8 cellular contexts compared by ENCODE assay signal in the genomic region with DNA sequence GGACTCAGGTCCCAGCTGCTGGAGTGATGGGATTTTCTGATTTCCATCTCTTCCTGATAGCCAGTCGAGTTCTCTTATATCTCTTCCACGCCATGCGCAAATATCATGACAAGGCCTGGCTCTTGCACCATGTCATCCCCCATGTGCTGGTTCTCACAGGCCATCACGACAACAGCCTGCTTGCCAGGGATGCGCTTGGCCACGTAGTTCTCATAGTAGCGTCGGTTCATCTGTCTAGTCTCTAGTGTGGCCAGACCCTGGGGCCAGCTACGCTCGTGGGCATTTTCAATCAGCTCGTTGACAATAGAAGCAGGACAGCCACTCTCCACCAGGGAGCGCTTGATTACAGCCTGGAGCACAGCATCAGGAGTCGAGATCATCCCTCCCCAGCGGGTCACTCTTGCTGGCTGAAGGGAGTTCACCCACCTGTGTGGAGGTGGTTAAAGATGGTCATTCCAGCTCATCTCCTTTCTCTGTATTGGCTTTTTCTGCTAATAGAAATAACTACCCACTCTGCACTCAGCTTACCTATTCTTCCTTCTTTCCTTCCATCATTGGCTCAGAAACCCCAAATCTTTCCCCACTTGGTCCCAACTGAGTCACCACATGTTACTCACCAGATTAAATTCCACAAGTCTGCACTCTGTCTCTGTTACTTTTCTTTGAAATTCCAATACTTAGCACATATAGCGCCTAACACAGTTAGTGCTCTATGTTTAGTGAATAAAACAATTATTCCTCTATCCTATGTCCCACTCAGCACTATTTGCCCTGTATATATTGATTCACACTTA. TPM values are rescaled to one million over a fixed set of nuclear protein-coding genes. Genes with fewer than 3 reads are reported as not detected.
DNase-seq lines count a peak whose midpoint lies in the region; ATAC-seq, FAIRE-seq and TF ChIP-seq lines count a peak whose summit lies in the region.

No MANE protein-coding gene starts in this region.

- POLR2A ChIA-PET in Panc1 (lab: Charles Lee) = interaction anchor here (1.8 kb wide), 1 partner anchor 16 kb away, joined by 5 read pairs; the partner anchor contains the start of gene RNF41
- POLR2A ChIA-PET in K562 (lab: Yijun Ruan, JAX) = interaction anchor here (0.6 to 6.3 kb wide), 8 partner anchors 10 to 271 kb away, joined by 3 to 68 read pairs (median 3); partner anchors contain the start of genes RNF41 and SMARCC2

- no peak for TF ChIP-seq EP300 in K562 (IDR thresholded peaks at IDR 0.05; ENCODE audit: low read length)

- H3K27ac ChIP-seq in Panc1 (ENCODE audit: low read length) = no peak overlapping the region
- no peak overlapping the region for H3K27ac ChIP-seq in K562 (ENCODE audit: extremely low read depth, low read depth, low read length)
- H3K27ac ChIP-seq in subcutaneous abdominal adipose tissue (ENCODE audit: low read depth, low read length) = peak overlapping the region; percentile 49

- H3K9me1 ChIP-seq in K562 (ENCODE audit: control insufficient read depth, insufficient read depth, low read length) = no peaks in the 10 kb centered on the region

- H3K27me3 ChIP-seq in Panc1 (ENCODE audit: control insufficient read depth, insufficient read depth, low read length) (no peaks in the 10 kb centered on the region), K562 (ENCODE audit: control insufficient read depth in 2 of 2, insufficient read depth in 2 of 2, low read length in 2 of 2) (no peaks in the 10 kb centered on the region), kidney epithelial cell (ENCODE audit: control insufficient read depth, insufficient read depth, low read length) (no peaks in the 10 kb centered on the region), subcutaneous abdominal adipose tissue (ENCODE audit: control insufficient read depth in 5 of 5, insufficient read depth in 4 of 5, low read length in 5 of 5) (no peaks in the 10 kb centered on the region)

- no peak overlapping the region for H3K4me2 ChIP-seq in K562 (ENCODE audit: insufficient read depth, low read length)

- peaks cover 15% of the 10 kb centered on the region for H3K36me3 ChIP-seq in Panc1 (ENCODE audit: control insufficient read depth, insufficient read depth, low read length)
- peaks cover 54% of the 10 kb centered on the region for H3K36me3 ChIP-seq in K562 (ENCODE audit: control insufficient read depth, insufficient read depth, low read length)
- peaks cover 7% of the 10 kb centered on the region for H3K36me3 ChIP-seq in kidney epithelial cell (ENCODE audit: control insufficient read depth, insufficient read depth, low read length)
- H3K36me3 ChIP-seq in subcutaneous abdominal adipose tissue (ENCODE audit: control insufficient read depth in 5 of 5, insufficient read depth in 5 of 5, low read length in 5 of 5) = peaks cover 17 to 61% (median 49%) of the 10 kb centered on the region in 5 donors

- CTCF ChIA-PET in Panc1 (lab: Charles Lee) (interaction anchor here (0.9 to 1.2 kb wide), 5 partner anchors 13 to 176 kb away, joined by 3 to 9 read pairs (median 5); partner anchors contain the start of genes RNF41 and SMARCC2), K562 (lab: Yijun Ruan, JAX; ENCODE audit: low intra/inter-chr PET ratio) (interaction anchor here (0.7 to 2.1 kb wide), 3 partner anchors 18 to 95 kb away, joined by 7 to 9 read pairs (median 7); partner anchors contain the start of gene NABP2)

- WGBS in K562 (ENCODE audit: insufficient coverage, low coverage, missing lambda C conversion rate) = 51% methylated on average over 15 of the region's 15 CpGs

- BruUV-seq in Panc1 (replicated peaks; lab: Mats Ljungman, UMichigan) (no TSS peak), K562 (replicated peaks; lab: Mats Ljungman, UMichigan) (no TSS peak)

- intact Hi-C loops in Panc1 (cut with micrococcal nuclease; ENCODE audit: unreplicated experiment) (no loop called here), K562 (cut with micrococcal nuclease) (loop anchor here (1.0 kb wide), 1 partner anchor 18 kb away; the partner anchor contains the start of gene NABP2)

- in situ Hi-C loops in Panc1 (cut with HindIII; ENCODE audit: low pct_unique_long_range_greater_than_20kb, low sequenced_read_pairs) = no loop called here
- in situ Hi-C loops in K562 (cut with MboI) = no loop called here

- H4K20me1 ChIP-seq in K562 (replicated peaks; ENCODE audit: control insufficient read depth, insufficient read depth, low read length) = no peaks in the 10 kb centered on the region

- H3K79me2 ChIP-seq in K562 (ENCODE audit: control insufficient read depth, insufficient read depth, low read length) = no peaks in the 10 kb centered on the region

- TF ChIP-seq RAD21 in K562 (CRISPR knock-in tag; conservative IDR thresholded peaks at IDR 0.05 in 1 of 2, IDR thresholded peaks at IDR 0.05 in 1 of 2) = peak; percentile 55 to 73

- TF ChIP-seq CTCF in AG09309 (IDR thresholded peaks at IDR 0.05; ENCODE audit: control insufficient read depth, insufficient read depth, low read depth, low read length, missing control alignments) (peak; percentile 52), GM12872 (IDR thresholded peaks at IDR 0.05; ENCODE audit: insufficient read depth, low read depth, low read length) (peak; percentile 60; the same call in 2 of the 3 replicates), Panc1 (IDR thresholded peaks at IDR 0.05) (peak; percentile 86), K562 (IDR thresholded peaks at IDR 0.05 in 2 of 3, conservative IDR thresholded peaks at IDR 0.05 in 1 of 3; ENCODE audit: insufficient read depth in 2 of 3, low read depth in 1 of 3, low read length in 3 of 3) (peak; percentile 83 to 89 (median 83)), kidney epithelial cell (IDR thresholded peaks at IDR 0.05; ENCODE audit: insufficient read depth, low read length, poor library complexity, severe bottlenecking) (peak; percentile 65)

- no peak overlapping the region for H3K4me3 ChIP-seq in AG09309 (ENCODE audit: control insufficient read depth, low read depth, low read length)
- H3K4me3 ChIP-seq in Panc1 (ENCODE audit: low read depth in 2 of 2, low read length in 2 of 2) = no peak overlapping the region
- H3K4me3 ChIP-seq in K562 = no peak overlapping the region
- no peak overlapping the region for H3K4me3 ChIP-seq in kidney epithelial cell (ENCODE audit: low read depth, low read length)
- H3K4me3 ChIP-seq in subcutaneous abdominal adipose tissue (ENCODE audit: low read depth in 1 of 5, low read length in 5 of 5) = no peak overlapping the region

- no peak overlapping the region; a peak in 1 of 4 replicates for H3K9ac ChIP-seq in K562 (ENCODE audit: insufficient read depth in 1 of 2, low read depth in 2 of 2, low read length in 2 of 2)
- peak overlapping the region in 1 of 5 donors; percentile 17 for H3K9ac ChIP-seq in subcutaneous abdominal adipose tissue (ENCODE audit: low read length in 5 of 5)

- no peaks in the 10 kb centered on the region for H3K9me3 ChIP-seq in Panc1 (ENCODE audit: control insufficient read depth, insufficient read depth, low read depth, low read length)
- H3K9me3 ChIP-seq in K562 (replicated peaks; ENCODE audit: control insufficient read depth, insufficient read depth, low read depth, low read length) = no peaks in the 10 kb centered on the region
- H3K9me3 ChIP-seq in subcutaneous abdominal adipose tissue (ENCODE audit: control insufficient read depth in 5 of 5, low read length in 5 of 5) = no peaks in the 10 kb centered on the region

- peak; percentile 89 for ATAC-seq in Panc1
- ATAC-seq in K562 = peak; percentile 88
- ATAC-seq in GM21576 (IDR thresholded peaks at IDR 0.05; ENCODE audit: unreplicated experiment) = no peak
- ATAC-seq in HG02870 (IDR thresholded peaks at IDR 0.05; ENCODE audit: unreplicated experiment) = no peak

- TF ChIP-seq POLR2A in K562 (conservative IDR thresholded peaks at IDR 0.05) = no peak

- DNase-seq in AG09309 (ENCODE audit: low read depth) (no peak), Panc1 (ENCODE audit: low read depth, low spot score) (no peak), K562 (ENCODE audit: extremely low read depth in 1 of 4, low spot score in 3 of 4) (peak; percentile 58 to 76 (median 66)), kidney epithelial cell (ENCODE audit: low read depth) (no peak)

- no peak overlapping the region for H2AFZ ChIP-seq in K562 (ENCODE audit: low read depth, low read length)

- FAIRE-seq in K562 (lab: Jason Lieb, UNC) = peak; percentile 82

- peaks cover 3% of the 10 kb centered on the region; the same call in 1 of the 2 replicates for H3K4me1 ChIP-seq in Panc1 (ENCODE audit: control insufficient read depth, insufficient read depth, low read length)
- peaks cover 2 to 25% of the 10 kb centered on the region in 2 experiments; a peak in 3 of 5 replicates for H3K4me1 ChIP-seq in K562 (replicated peaks in 1 of 2; ENCODE audit: control insufficient read depth in 2 of 2, insufficient read depth in 2 of 2, low read length in 2 of 2)
- peaks cover 0 to 27% (median 24%) of the 10 kb centered on the region in 5 donors for H3K4me1 ChIP-seq in subcutaneous abdominal adipose tissue (ENCODE audit: control insufficient read depth in 5 of 5, insufficient read depth in 5 of 5, low read length in 5 of 5)

RNA-seq across cellular contexts. Expression of gene RNF41, which starts 15.2 kb away (rescaled TPM):
- total RNA-seq in Panc1 (2021; ENCODE audit: unreplicated experiment) = 35.3 TPM
- 44.1 TPM for polyA plus RNA-seq in Panc1 (2012; ENCODE audit: insufficient read length)
- total RNA-seq in K562 (2011; cell fraction: chromatin; rRNA removed; ENCODE audit: low replicate concordance) = 38.1 and 80.4 TPM in 2 replicates
- 46.2 and 48.2 TPM in 2 replicates for total RNA-seq in K562 (2011; cell fraction: nucleolus; rRNA removed)
- 35.6 and 42.0 TPM in 2 replicates for total RNA-seq in K562 (2011; cell fraction: nucleoplasm; rRNA removed)
- 28.7 and 39.7 TPM in 2 replicates for total RNA-seq in K562 (2014; rRNA removed)
- total RNA-seq in K562 (2014; rRNA removed; fragmentation: Illumina TruSeq; extraction: Trizol) = 32.2 and 33.8 TPM in 2 replicates
- 28.2 and 29.0 TPM in 2 replicates for total RNA-seq in K562 (2015; rRNA removed; fragmentation: Illumina TruSeq; extraction: Trizol)
- total RNA-seq in K562 (2021) = 37.1 and 40.6 TPM in 2 replicates
- 45.4 and 63.8 TPM in 2 replicates for polyA plus RNA-seq in K562 (2011; rRNA removed)
- polyA plus RNA-seq in K562 (2011; cell fraction: cytosol; rRNA removed) = 85.1 and 97.2 TPM in 2 replicates
- 35.0 and 44.2 TPM in 2 replicates for polyA plus RNA-seq in K562 (2011; cell fraction: nucleus; rRNA removed)
- 22.7 and 44.3 TPM in 2 replicates for polyA plus RNA-seq in K562 (2012)
- 46.8 and 53.2 TPM in 2 replicates for polyA plus RNA-seq in K562 (2014; fragmentation: Illumina TruSeq; extraction: Trizol)
- polyA plus RNA-seq in K562 (2014; fragmentation: Nextera tagmentation; extraction: Ambion mirVana) = 10 to 100 TPM; 29.7 to 30.0 TPM
- 36.0 and 39.3 TPM in 2 replicates for polyA plus RNA-seq in K562 (2014; rRNA removed)
- polyA minus RNA-seq in K562 (2011; rRNA and poly(A)+ RNA removed) = 94.3 and 95.6 TPM in 2 replicates
- 44.2 and 59.1 TPM in 2 replicates for polyA minus RNA-seq in K562 (2011; cell fraction: cytosol; rRNA and poly(A)+ RNA removed)
- 19.4 and 38.8 TPM in 2 replicates for polyA minus RNA-seq in K562 (2011; cell fraction: nucleus; rRNA and poly(A)+ RNA removed)
- total RNA-seq in kidney epithelial cell = 77.4 and 94.0 TPM in 2 replicates

RNA-seq across cellular contexts. Expression of gene SMARCC2, which starts 17.3 kb away (rescaled TPM):
- total RNA-seq in Panc1 (2021; ENCODE audit: unreplicated experiment) (129 TPM), K562 (2014; rRNA removed) (30.8 and 32.4 TPM in 2 replicates), K562 (2014; rRNA removed; fragmentation: Illumina TruSeq; extraction: Trizol) (36.6 and 41.1 TPM in 2 replicates), K562 (2015; rRNA removed; fragmentation: Illumina TruSeq; extraction: Trizol) (35.0 and 35.9 TPM in 2 replicates), K562 (2021) (70.2 and 86.0 TPM in 2 replicates), kidney epithelial cell (33.7 and 40.5 TPM in 2 replicates)
- 105 TPM for polyA plus RNA-seq in Panc1 (2012; ENCODE audit: insufficient read length)
- total RNA-seq in K562 (2011; cell fraction: chromatin; rRNA removed; ENCODE audit: low replicate concordance) = 585 and 631 TPM in 2 replicates
- 245 and 259 TPM in 2 replicates for total RNA-seq in K562 (2011; cell fraction: nucleolus; rRNA removed)
- total RNA-seq in K562 (2011; cell fraction: nucleoplasm; rRNA removed) = 295 and 306 TPM in 2 replicates
- polyA plus RNA-seq in K562 (2011; rRNA removed) (45.1 and 64.6 TPM in 2 replicates), K562 (2014; fragmentation: Illumina TruSeq; extraction: Trizol) (75.9 and 84.8 TPM in 2 replicates), K562 (2014; fragmentation: Nextera tagmentation; extraction: Ambion mirVana) (10 to 100 TPM; 11.9 to 29.1 TPM), K562 (2014; rRNA removed) (49.8 and 54.0 TPM in 2 replicates)
- 21.5 and 23.9 TPM in 2 replicates for polyA plus RNA-seq in K562 (2011; cell fraction: cytosol; rRNA removed)
- 217 and 238 TPM in 2 replicates for polyA plus RNA-seq in K562 (2011; cell fraction: nucleus; rRNA removed)
- polyA plus RNA-seq in K562 (2012) = 80.2 and 85.8 TPM in 2 replicates
- 86.2 and 108 TPM in 2 replicates for polyA minus RNA-seq in K562 (2011; rRNA and poly(A)+ RNA removed)
- polyA minus RNA-seq in K562 (2011; cell fraction: cytosol; rRNA and poly(A)+ RNA removed) = 50.7 and 61.7 TPM in 2 replicates
- polyA minus RNA-seq in K562 (2011; cell fraction: nucleus; rRNA and poly(A)+ RNA removed) = 101 and 155 TPM in 2 replicates

RNA-seq across cellular contexts. Expression of gene NABP2, which starts 17.6 kb away (rescaled TPM):
- 99.6 TPM for total RNA-seq in Panc1 (2021; ENCODE audit: unreplicated experiment)
- 116 TPM for polyA plus RNA-seq in Panc1 (2012; ENCODE audit: insufficient read length)
- 7.0 and 11.2 TPM in 2 replicates for total RNA-seq in K562 (2011; cell fraction: chromatin; rRNA removed; ENCODE audit: low replicate concordance)
- total RNA-seq in K562 (2011; cell fraction: nucleolus; rRNA removed) = 9.1 and 11.5 TPM in 2 replicates
- 12.6 and 12.7 TPM in 2 replicates for total RNA-seq in K562 (2011; cell fraction: nucleoplasm; rRNA removed)
- 49.3 and 53.1 TPM in 2 replicates for total RNA-seq in K562 (2014; rRNA removed)
- 38.1 and 38.2 TPM in 2 replicates for total RNA-seq in K562 (2014; rRNA removed; fragmentation: Illumina TruSeq; extraction: Trizol)
- 50.0 and 51.5 TPM in 2 replicates for total RNA-seq in K562 (2015; rRNA removed; fragmentation: Illumina TruSeq; extraction: Trizol)
- total RNA-seq in K562 (2021) = 39.5 and 43.1 TPM in 2 replicates
- polyA plus RNA-seq in K562 (2011; rRNA removed) = 51.6 and 60.6 TPM in 2 replicates
- polyA plus RNA-seq in K562 (2011; cell fraction: cytosol; rRNA removed) = 66.8 and 75.5 TPM in 2 replicates
- 13.8 and 14.0 TPM in 2 replicates for polyA plus RNA-seq in K562 (2011; cell fraction: nucleus; rRNA removed)
- 44.4 and 46.0 TPM in 2 replicates for polyA plus RNA-seq in K562 (2012)
- polyA plus RNA-seq in K562 (2014; fragmentation: Illumina TruSeq; extraction: Trizol) = 43.5 and 43.8 TPM in 2 replicates
- polyA plus RNA-seq in K562 (2014; fragmentation: Nextera tagmentation; extraction: Ambion mirVana) = 10 to 100 TPM; 11.3 to 28.0 TPM
- polyA plus RNA-seq in K562 (2014; rRNA removed) = 46.8 and 58.2 TPM in 2 replicates
- 27.9 and 28.7 TPM in 2 replicates for polyA minus RNA-seq in K562 (2011; rRNA and poly(A)+ RNA removed)
- polyA minus RNA-seq in K562 (2011; cell fraction: cytosol; rRNA and poly(A)+ RNA removed) = 17.8 and 19.0 TPM in 2 replicates
- polyA minus RNA-seq in K562 (2011; cell fraction: nucleus; rRNA and poly(A)+ RNA removed) = 4.4 and 8.1 TPM in 2 replicates
- total RNA-seq in kidney epithelial cell = 38.9 and 47.6 TPM in 2 replicates

RNA-seq across cellular contexts. Expression of gene SLC39A5, which starts 23.3 kb away (rescaled TPM):
- total RNA-seq in Panc1 (2021; ENCODE audit: unreplicated experiment) (0.23 TPM), K562 (2014; rRNA removed) (not detected in 2 replicates), K562 (2014; rRNA removed; fragmentation: Illumina TruSeq; extraction: Trizol) (not detected in 2 replicates), K562 (2015; rRNA removed; fragmentation: Illumina TruSeq; extraction: Trizol) (not detected in 2 replicates), K562 (2021) (0.27 TPM in 1 of 2 replicates, not detected in the other), kidney epithelial cell (0.08 TPM in 1 of 2 replicates, not detected in the other)
- 0.44 TPM for polyA plus RNA-seq in Panc1 (2012; ENCODE audit: insufficient read length)
- 0.76 and 0.83 TPM in 2 replicates for total RNA-seq in K562 (2011; cell fraction: chromatin; rRNA removed; ENCODE audit: low replicate concordance)
- total RNA-seq in K562 (2011; cell fraction: nucleolus; rRNA removed) = 0.67 and 1.6 TPM in 2 replicates
- total RNA-seq in K562 (2011; cell fraction: nucleoplasm; rRNA removed) = 1.5 and 2.7 TPM in 2 replicates
- polyA plus RNA-seq in K562 (2011; rRNA removed) (0.08 and 0.18 TPM in 2 replicates), K562 (2014; fragmentation: Illumina TruSeq; extraction: Trizol) (0.10 TPM in 1 of 2 replicates, not detected in the other), K562 (2014; fragmentation: Nextera tagmentation; extraction: Ambion mirVana) (not detected), K562 (2014; rRNA removed) (not detected in 2 replicates)
- polyA plus RNA-seq in K562 (2011; cell fraction: cytosol; rRNA removed) = 0.06 TPM in 1 of 2 replicates, not detected in the other
- 0.41 and 0.42 TPM in 2 replicates for polyA plus RNA-seq in K562 (2011; cell fraction: nucleus; rRNA removed)
- polyA plus RNA-seq in K562 (2012) = 0.13 and 0.40 TPM in 2 replicates
- not detected in 2 replicates for polyA minus RNA-seq in K562 (2011; rRNA and poly(A)+ RNA removed)
- not detected in 2 replicates for polyA minus RNA-seq in K562 (2011; cell fraction: cytosol; rRNA and poly(A)+ RNA removed)
- polyA minus RNA-seq in K562 (2011; cell fraction: nucleus; rRNA and poly(A)+ RNA removed) = not detected in 2 replicates

RNA-seq across cellular contexts. Expression of gene MYL6, which starts 48.4 kb away (rescaled TPM):
- total RNA-seq in Panc1 (2021; ENCODE audit: unreplicated experiment) (1,024 TPM), K562 (2014; rRNA removed) (732 and 768 TPM in 2 replicates), K562 (2014; rRNA removed; fragmentation: Illumina TruSeq; extraction: Trizol) (816 and 934 TPM in 2 replicates), K562 (2015; rRNA removed; fragmentation: Illumina TruSeq; extraction: Trizol) (939 and 958 TPM in 2 replicates), K562 (2021) (535 and 557 TPM in 2 replicates), kidney epithelial cell (1,283 and 1,365 TPM in 2 replicates)
- 1,487 TPM for polyA plus RNA-seq in Panc1 (2012; ENCODE audit: insufficient read length)
- total RNA-seq in K562 (2011; cell fraction: chromatin; rRNA removed; ENCODE audit: low replicate concordance) = 310 and 505 TPM in 2 replicates
- total RNA-seq in K562 (2011; cell fraction: nucleolus; rRNA removed) = 376 and 393 TPM in 2 replicates
- total RNA-seq in K562 (2011; cell fraction: nucleoplasm; rRNA removed) = 418 and 429 TPM in 2 replicates
- polyA plus RNA-seq in K562 (2011; rRNA removed) (1,427 and 1,548 TPM in 2 replicates), K562 (2014; fragmentation: Illumina TruSeq; extraction: Trizol) (745 and 824 TPM in 2 replicates), K562 (2014; fragmentation: Nextera tagmentation; extraction: Ambion mirVana) (1,000 to 10,000 TPM; 1,377 to 1,664 TPM), K562 (2014; rRNA removed) (954 and 1,028 TPM in 2 replicates)
- polyA plus RNA-seq in K562 (2011; cell fraction: cytosol; rRNA removed) = 926 and 1,517 TPM in 2 replicates
- polyA plus RNA-seq in K562 (2011; cell fraction: nucleus; rRNA removed) = 539 and 809 TPM in 2 replicates
- 904 and 962 TPM in 2 replicates for polyA plus RNA-seq in K562 (2012)
- polyA minus RNA-seq in K562 (2011; rRNA and poly(A)+ RNA removed) = 374 and 408 TPM in 2 replicates
- 157 and 158 TPM in 2 replicates for polyA minus RNA-seq in K562 (2011; cell fraction: cytosol; rRNA and poly(A)+ RNA removed)
- 136 and 283 TPM in 2 replicates for polyA minus RNA-seq in K562 (2011; cell fraction: nucleus; rRNA and poly(A)+ RNA removed)

Comparison
In these comparisons a context has a peak if more than half of its experiments do, and no peak if none do; other contexts are left out.
1. DNase-seq: peak in K562 (4 of 4); none in AG09309 (single experiment), Panc1 (single experiment) and kidney epithelial cell (single experiment).
2. ATAC-seq: peak in Panc1 (single experiment) and K562 (single experiment); none in GM21576 (single experiment) and HG02870 (single experiment).
3. Peak in every context shown above with its lines, with median percentiles within 50 percentile points of each other: CTCF ChIP-seq.